ENCODE assay signal across 26 cellular contexts in genomic region chr1:242826706-242827336, GRCh38.
A peak's percentile ranks its signal among the peaks of the same experiment; 100 is the strongest.
DNase-seq lines count a peak whose midpoint lies in the region; ATAC-seq and TF ChIP-seq lines count a peak whose summit lies in the region.
"Had no signal": no experiment of that assay in that cellular context is flagged by ENCODE, and none has a peak within 500 bp of the region (broad histone marks: within the 10 kb centered on the region; RNA-seq: fewer than 3 reads in every experiment).

No MANE protein-coding gene starts in this region.

- H3K4me3 ChIP-seq in SK-N-SH (ENCODE audit: low read depth in 2 of 2, low read length in 1 of 2): no peak overlapping the region; a peak in 1 of 4 replicates
- H3K4me3 ChIP-seq: K562 had no signal

- no peaks in the 10 kb centered on the region for H3F3A ChIP-seq in SK-N-SH (replicated peaks; ENCODE audit: insufficient read depth)

- peak overlapping the region in 1 of 2 experiments; percentile 88; a peak in 2 of 4 replicates for H3K27ac ChIP-seq in SK-N-SH (ENCODE audit: low read depth in 2 of 2, low read length in 1 of 2)
- H3K27ac ChIP-seq: C4-2B had no signal

- no peaks in the 10 kb centered on the region for H3K9me2 ChIP-seq in SK-N-SH

- H4K20me1 ChIP-seq in SK-N-SH (ENCODE audit: insufficient read depth): no peaks in the 10 kb centered on the region

- CTCF ChIA-PET in SK-N-SH (lab: Yijun Ruan, JAX): no interaction called here

- no peaks in the 10 kb centered on the region for H3K27me3 ChIP-seq in SK-N-SH (ENCODE audit: insufficient read depth)

- DNase-seq in SK-N-SH (peak; percentile 47), NCI-H69 (lab: John Stamatoyannopoulos, UW) (peak; percentile 19), fibroblast of peridontal ligament (ENCODE audit: extremely low read depth) (peak; percentile 39), superior temporal gyrus (ENCODE audit: extremely low spot score) (peak; percentile 28), NOMO-1 treated with dmso at 0.1 percent for 144 hours (lab: John Stamatoyannopoulos, UW; ENCODE audit: unreplicated experiment) (no peak)
- DNase-seq: 8988T; Calu3; CD8-positive, alpha-beta memory T cell; DMS53; EL; H7; NCI-H1092 treated with DMSO at 0.1 percent for 48 hours; NCI-H1694; NCI-H2081; NCI-H2171; NCI-H524 treated with DMSO at 0.1 percent for 48 hours; PC-3; RPMI8226; SHP77; T-cell had no signal

- TF ChIP-seq CTCF in SK-N-SH (IDR thresholded peaks at IDR 0.05): no peak

- H3K9me3 ChIP-seq in SK-N-SH: no peaks in the 10 kb centered on the region

- no peak overlapping the region for H2AFZ ChIP-seq in SK-N-SH (ENCODE audit: low read depth)

- H3K36me3 ChIP-seq in SK-N-SH (replicated peaks in 1 of 2; ENCODE audit: control insufficient read depth in 1 of 2, insufficient read depth in 2 of 2, low read length in 1 of 2): no peaks in the 10 kb centered on the region

- no peak overlapping the region for H3K9ac ChIP-seq in SK-N-SH

- no peaks in the 10 kb centered on the region for H3K79me2 ChIP-seq in SK-N-SH (ENCODE audit: insufficient read depth)

- ATAC-seq in SK-N-SH treated with all-trans-retinoic acid at 6 μM for 48 hours (no peak; the same call in 2 of the 3 replicates), HG03432 (IDR thresholded peaks at IDR 0.05; ENCODE audit: unreplicated experiment) (no peak)
- ATAC-seq in activated CD4-positive, CD25-positive, alpha-beta regulatory T cell treated with anti-CD3 and anti-CD28 coated beads, Interleukin-2, amount 50 U/mL, for 24 hours: no peak
- ATAC-seq: HepG2, K562, PC-3, T-cell had no signal

- WGBS in SK-N-SH (ENCODE audit: low lambda C conversion rate): 0% methylated on average over 5 of the region's 5 CpGs

- peak; percentile 27 for TF ChIP-seq RAD21 in SK-N-SH (IDR thresholded peaks at IDR 0.05; ENCODE audit: low read length)

- H3K4me2 ChIP-seq in SK-N-SH: no peak overlapping the region

- POLR2A ChIA-PET in SK-N-SH (lab: Yijun Ruan, JAX): interaction anchor here (0.7 kb wide), 1 partner anchor 215 kb away, joined by 3 read pairs; no protein-coding TSS in a partner anchor

- H3K4me1 ChIP-seq in SK-N-SH (ENCODE audit: control insufficient read depth in 1 of 2, insufficient read depth in 2 of 2, low read depth in 1 of 2, low read length in 1 of 2): peaks cover 0 to 18% of the 10 kb centered on the region in 2 experiments; a peak in 2 of 4 replicates

- TF ChIP-seq EP300 in SK-N-SH (IDR thresholded peaks at IDR 0.05; ENCODE audit: borderline replicate concordance in 1 of 2, low read depth in 1 of 2, low read length in 1 of 2): peak in 1 of 2 experiments; percentile 48; a peak in 1 of 4 replicates

TF ChIP-seq in SK-N-SH, 30 proteins besides CTCF, POLR2A, EP300 and RAD21:
- TF ChIP-seq SIN3A (IDR thresholded peaks at IDR 0.05; ENCODE audit: borderline replicate concordance, low read depth, low read length) (no peak), RCOR1 (IDR thresholded peaks at IDR 0.05; ENCODE audit: low read length) (0 out of 2 replicates have a peak, but pooled peaks have one; percentile 15), GATA2 (CRISPR knock-in tag; IDR thresholded peaks at IDR 0.05) (peak; percentile 20; the same call in 1 of the 2 replicates)

TF ChIP-seq in SK-N-SH treated with all-trans-retinoic acid at 6 μM for 48 hours, 23 proteins besides CTCF, POLR2A, EP300 and RAD21:
- no peak for TF ChIP-seq POU6F1 (CRISPR knock-in tag; IDR thresholded peaks at IDR 0.05; ENCODE audit: borderline replicate concordance, low read depth)
- no peak for TF ChIP-seq ZNF70 (CRISPR knock-in tag; IDR thresholded peaks at IDR 0.05)
- TF ChIP-seq SNAI2 (CRISPR knock-in tag; IDR thresholded peaks at IDR 0.05): no peak
- TF ChIP-seq BACH2 (CRISPR knock-in tag; IDR thresholded peaks at IDR 0.05; ENCODE audit: borderline replicate concordance): no peak
- no peak for TF ChIP-seq PATZ1 (CRISPR knock-in tag; IDR thresholded peaks at IDR 0.05; ENCODE audit: borderline replicate concordance)
- TF ChIP-seq ZNF565 (CRISPR knock-in tag; conservative IDR thresholded peaks at IDR 0.05; ENCODE audit: low read depth): no peak
- TF ChIP-seq PPARA (CRISPR knock-in tag; IDR thresholded peaks at IDR 0.05; ENCODE audit: borderline replicate concordance): no peak
- no peak for TF ChIP-seq ZNF8 (CRISPR knock-in tag; IDR thresholded peaks at IDR 0.05)
- TF ChIP-seq GLIS3 (CRISPR knock-in tag; IDR thresholded peaks at IDR 0.05): no peak
- no peak for TF ChIP-seq TOX (CRISPR knock-in tag; IDR thresholded peaks at IDR 0.05; ENCODE audit: borderline replicate concordance)
- TF ChIP-seq CSDC2 (CRISPR knock-in tag; IDR thresholded peaks at IDR 0.05): no peak
- no peak for TF ChIP-seq ESRRG (CRISPR knock-in tag; IDR thresholded peaks at IDR 0.05)
